ENCODE assay signal across 8 cellular contexts in genomic region chr6:106360410-106360988, GRCh38. TPM values are rescaled to one million over a fixed set of nuclear protein-coding genes. Genes with fewer than 3 reads are reported as not detected.
DNase-seq lines count a peak whose midpoint lies in the region; ATAC-seq and TF ChIP-seq lines count a peak whose summit lies in the region.

Gene CRYBG1 (plus strand): TSS chr6:106360717. CDS start chr6:106360909, 192 bp downstream.

- no peaks in the 10 kb centered on the region for H3K36me3 Mint-ChIP-seq in endodermal cell (ENCODE audit: low read depth)

- no peak within 1 kb of the TSS for H3K27ac ChIP-seq in endodermal cell (ENCODE audit: low read depth, low read length)

- H3K9me3 Mint-ChIP-seq in endodermal cell, result no peaks in the 10 kb centered on the region

- no peaks in the 10 kb centered on the region for H3K4me1 ChIP-seq in endodermal cell (ENCODE audit: control insufficient read depth, insufficient read depth, low read length)
- H3K4me1 ChIP-seq in mononuclear cell (ENCODE audit: insufficient read depth, low read length), result peaks cover 16% of the 10 kb centered on the region

- H3K9ac ChIP-seq in endodermal cell (ENCODE audit: extremely low read depth, low read length, poor library complexity, severe bottlenecking), result no peak within 1 kb of the TSS

- POLR2A ChIA-PET in activated CD8-positive, alpha-beta memory T cell treated with anti-CD3 and anti-CD28 coated beads for 36 hours (lab: Charles Lee), result no interaction called here

- 0 to 1% methylated on average over 19 to 66 of the region's 66 CpGs for WGBS in endodermal cell (ENCODE audit: insufficient coverage in 1 of 2, insufficient read length in 1 of 2), 2 experiments

- no peaks in the 10 kb centered on the region for H3K9me3 ChIP-seq in endodermal cell (ENCODE audit: control insufficient read depth, low read length)
- H3K9me3 ChIP-seq in mononuclear cell (ENCODE audit: low read depth, low read length), result no peaks in the 10 kb centered on the region

- H3K27ac Mint-ChIP-seq in endodermal cell, result no peak within 1 kb of the TSS

- H3K4me1 Mint-ChIP-seq in endodermal cell, result peaks cover 4% of the 10 kb centered on the region

- H3K36me3 ChIP-seq in endodermal cell (ENCODE audit: control insufficient read depth, insufficient read depth, low read length), result no peaks in the 10 kb centered on the region

- CTCF ChIA-PET in activated CD8-positive, alpha-beta memory T cell treated with anti-CD3 and anti-CD28 coated beads for 36 hours (lab: Charles Lee), result interaction anchor here (0.6 to 2.3 kb wide), 15 partner anchors 9 to 193 kb away, joined by 3 to 15 read pairs (median 3); no protein-coding TSS in a partner anchor

- peak; percentile 70 for ATAC-seq in HG03025 (IDR thresholded peaks at IDR 0.05; ENCODE audit: low FRiP score, unreplicated experiment)

- TF ChIP-seq CTCF in GM12875 (IDR thresholded peaks at IDR 0.05; ENCODE audit: borderline replicate concordance, insufficient read depth, low read depth, low read length) (peak; percentile 86), endodermal cell (conservative IDR thresholded peaks at IDR 0.05) (peak; percentile 100)

- H3K27me3 ChIP-seq in endodermal cell (ENCODE audit: control insufficient read depth, insufficient read depth, low read length, poor library complexity, severe bottlenecking), result peaks cover 43% of the 10 kb centered on the region
- H3K27me3 ChIP-seq in mononuclear cell (ENCODE audit: insufficient read depth, low read length), result peaks cover 70% of the 10 kb centered on the region

- peak; percentile 22 for DNase-seq in NCI-H460 (ENCODE audit: extremely low read depth, low read depth)
- DNase-seq in endodermal cell, result peak; percentile 99
- peak; percentile 45 for DNase-seq in stimulated activated CD8-positive, alpha-beta memory T cell treated with anti-CD3 and anti-CD28 coated beads, Interleukin-4, amount 100 ng/mL, for 24 hours (ENCODE audit: low read depth)
- DNase-seq in pons (ENCODE audit: low spot score), result no peak

- H3K4me3 ChIP-seq in GM12875 (ENCODE audit: low read depth, low read length), result no peak within 1 kb of the TSS
- peak within 1 kb of the TSS; percentile 64 for H3K4me3 ChIP-seq in endodermal cell (ENCODE audit: low read length)
- peak within 1 kb of the TSS; percentile 20 for H3K4me3 ChIP-seq in mononuclear cell (ENCODE audit: low read length)

- peaks cover 18% of the 10 kb centered on the region for H3K27me3 Mint-ChIP-seq in endodermal cell (ENCODE audit: insufficient read depth)

- peak within 1 kb of the TSS; percentile 68 for H3K4me3 Mint-ChIP-seq in endodermal cell

RNA-seq across cellular contexts. Expression of gene CRYBG1, which starts in this region (rescaled TPM):
- total RNA-seq in NCI-H460 (2014; rRNA removed; shearing (Covaris generic)), result 5.1 and 5.5 TPM in 2 replicates
- polyA plus RNA-seq in NCI-H460 (2014; cell fraction: nucleus; rRNA removed), result 1.0 and 1.1 TPM in 2 replicates
- total RNA-seq in activated CD8-positive, alpha-beta memory T cell treated with anti-CD3 and anti-CD28 coated beads for 36 hours, result 10 to 100 TPM; 31.8 to 32.3 TPM
- total RNA-seq in endodermal cell, result 1 to 10 TPM; 2.5 to 2.7 TPM
- polyA plus RNA-seq in endodermal cell (2013, experiment 1 of 2), result 0.28 TPM
- polyA plus RNA-seq in endodermal cell (2013, experiment 2 of 2), result 0.12 TPM
- 60.9 TPM for total RNA-seq in mononuclear cell
